In the genomic region with DNA sequence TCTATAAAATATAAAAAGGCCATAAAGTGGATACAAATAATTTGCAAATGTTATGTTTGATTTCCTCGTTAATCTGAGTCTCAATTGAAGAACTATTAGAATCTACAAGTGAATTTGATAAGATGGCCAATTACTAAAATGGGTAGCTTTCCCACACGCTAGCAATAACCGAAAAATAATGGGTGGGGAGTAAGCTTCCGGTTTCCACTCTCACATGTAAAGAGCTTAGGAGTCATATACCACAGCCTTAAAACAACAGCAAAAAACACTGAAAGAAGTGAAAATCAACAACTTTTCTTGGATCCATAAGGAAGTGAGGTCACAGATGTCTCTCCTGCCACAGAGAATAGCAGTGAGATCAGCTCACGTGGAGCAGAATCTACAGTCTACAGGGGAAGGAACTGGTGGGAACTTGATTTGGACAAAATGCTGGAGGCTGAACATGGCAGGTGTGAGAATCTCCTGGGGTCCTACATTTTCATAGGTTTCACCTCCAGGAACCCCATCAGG, we compare ENCODE assay signal across 1 cellular context.
TF ChIP-seq lines count a peak whose summit lies in the region.

No MANE protein-coding gene starts in this region.

TF ChIP-seq in GM23338, 12 proteins besides CTCF, POLR2A, EP300 and RAD21 (continued from another document):
- TF ChIP-seq, protein P1, sequence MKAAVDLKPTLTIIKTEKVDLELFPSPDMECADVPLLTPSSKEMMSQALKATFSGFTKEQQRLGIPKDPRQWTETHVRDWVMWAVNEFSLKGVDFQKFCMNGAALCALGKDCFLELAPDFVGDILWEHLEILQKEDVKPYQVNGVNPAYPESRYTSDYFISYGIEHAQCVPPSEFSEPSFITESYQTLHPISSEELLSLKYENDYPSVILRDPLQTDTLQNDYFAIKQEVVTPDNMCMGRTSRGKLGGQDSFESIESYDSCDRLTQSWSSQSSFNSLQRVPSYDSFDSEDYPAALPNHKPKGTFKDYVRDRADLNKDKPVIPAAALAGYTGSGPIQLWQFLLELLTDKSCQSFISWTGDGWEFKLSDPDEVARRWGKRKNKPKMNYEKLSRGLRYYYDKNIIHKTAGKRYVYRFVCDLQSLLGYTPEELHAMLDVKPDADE (IDR thresholded peaks at IDR 0.05): no peak
- TF ChIP-seq, protein P2, sequence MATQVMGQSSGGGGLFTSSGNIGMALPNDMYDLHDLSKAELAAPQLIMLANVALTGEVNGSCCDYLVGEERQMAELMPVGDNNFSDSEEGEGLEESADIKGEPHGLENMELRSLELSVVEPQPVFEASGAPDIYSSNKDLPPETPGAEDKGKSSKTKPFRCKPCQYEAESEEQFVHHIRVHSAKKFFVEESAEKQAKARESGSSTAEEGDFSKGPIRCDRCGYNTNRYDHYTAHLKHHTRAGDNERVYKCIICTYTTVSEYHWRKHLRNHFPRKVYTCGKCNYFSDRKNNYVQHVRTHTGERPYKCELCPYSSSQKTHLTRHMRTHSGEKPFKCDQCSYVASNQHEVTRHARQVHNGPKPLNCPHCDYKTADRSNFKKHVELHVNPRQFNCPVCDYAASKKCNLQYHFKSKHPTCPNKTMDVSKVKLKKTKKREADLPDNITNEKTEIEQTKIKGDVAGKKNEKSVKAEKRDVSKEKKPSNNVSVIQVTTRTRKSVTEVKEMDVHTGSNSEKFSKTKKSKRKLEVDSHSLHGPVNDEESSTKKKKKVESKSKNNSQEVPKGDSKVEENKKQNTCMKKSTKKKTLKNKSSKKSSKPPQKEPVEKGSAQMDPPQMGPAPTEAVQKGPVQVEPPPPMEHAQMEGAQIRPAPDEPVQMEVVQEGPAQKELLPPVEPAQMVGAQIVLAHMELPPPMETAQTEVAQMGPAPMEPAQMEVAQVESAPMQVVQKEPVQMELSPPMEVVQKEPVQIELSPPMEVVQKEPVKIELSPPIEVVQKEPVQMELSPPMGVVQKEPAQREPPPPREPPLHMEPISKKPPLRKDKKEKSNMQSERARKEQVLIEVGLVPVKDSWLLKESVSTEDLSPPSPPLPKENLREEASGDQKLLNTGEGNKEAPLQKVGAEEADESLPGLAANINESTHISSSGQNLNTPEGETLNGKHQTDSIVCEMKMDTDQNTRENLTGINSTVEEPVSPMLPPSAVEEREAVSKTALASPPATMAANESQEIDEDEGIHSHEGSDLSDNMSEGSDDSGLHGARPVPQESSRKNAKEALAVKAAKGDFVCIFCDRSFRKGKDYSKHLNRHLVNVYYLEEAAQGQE (IDR thresholded peaks at IDR 0.05; ENCODE audit: unreplicated experiment): no peak
- TF ChIP-seq, protein P3, sequence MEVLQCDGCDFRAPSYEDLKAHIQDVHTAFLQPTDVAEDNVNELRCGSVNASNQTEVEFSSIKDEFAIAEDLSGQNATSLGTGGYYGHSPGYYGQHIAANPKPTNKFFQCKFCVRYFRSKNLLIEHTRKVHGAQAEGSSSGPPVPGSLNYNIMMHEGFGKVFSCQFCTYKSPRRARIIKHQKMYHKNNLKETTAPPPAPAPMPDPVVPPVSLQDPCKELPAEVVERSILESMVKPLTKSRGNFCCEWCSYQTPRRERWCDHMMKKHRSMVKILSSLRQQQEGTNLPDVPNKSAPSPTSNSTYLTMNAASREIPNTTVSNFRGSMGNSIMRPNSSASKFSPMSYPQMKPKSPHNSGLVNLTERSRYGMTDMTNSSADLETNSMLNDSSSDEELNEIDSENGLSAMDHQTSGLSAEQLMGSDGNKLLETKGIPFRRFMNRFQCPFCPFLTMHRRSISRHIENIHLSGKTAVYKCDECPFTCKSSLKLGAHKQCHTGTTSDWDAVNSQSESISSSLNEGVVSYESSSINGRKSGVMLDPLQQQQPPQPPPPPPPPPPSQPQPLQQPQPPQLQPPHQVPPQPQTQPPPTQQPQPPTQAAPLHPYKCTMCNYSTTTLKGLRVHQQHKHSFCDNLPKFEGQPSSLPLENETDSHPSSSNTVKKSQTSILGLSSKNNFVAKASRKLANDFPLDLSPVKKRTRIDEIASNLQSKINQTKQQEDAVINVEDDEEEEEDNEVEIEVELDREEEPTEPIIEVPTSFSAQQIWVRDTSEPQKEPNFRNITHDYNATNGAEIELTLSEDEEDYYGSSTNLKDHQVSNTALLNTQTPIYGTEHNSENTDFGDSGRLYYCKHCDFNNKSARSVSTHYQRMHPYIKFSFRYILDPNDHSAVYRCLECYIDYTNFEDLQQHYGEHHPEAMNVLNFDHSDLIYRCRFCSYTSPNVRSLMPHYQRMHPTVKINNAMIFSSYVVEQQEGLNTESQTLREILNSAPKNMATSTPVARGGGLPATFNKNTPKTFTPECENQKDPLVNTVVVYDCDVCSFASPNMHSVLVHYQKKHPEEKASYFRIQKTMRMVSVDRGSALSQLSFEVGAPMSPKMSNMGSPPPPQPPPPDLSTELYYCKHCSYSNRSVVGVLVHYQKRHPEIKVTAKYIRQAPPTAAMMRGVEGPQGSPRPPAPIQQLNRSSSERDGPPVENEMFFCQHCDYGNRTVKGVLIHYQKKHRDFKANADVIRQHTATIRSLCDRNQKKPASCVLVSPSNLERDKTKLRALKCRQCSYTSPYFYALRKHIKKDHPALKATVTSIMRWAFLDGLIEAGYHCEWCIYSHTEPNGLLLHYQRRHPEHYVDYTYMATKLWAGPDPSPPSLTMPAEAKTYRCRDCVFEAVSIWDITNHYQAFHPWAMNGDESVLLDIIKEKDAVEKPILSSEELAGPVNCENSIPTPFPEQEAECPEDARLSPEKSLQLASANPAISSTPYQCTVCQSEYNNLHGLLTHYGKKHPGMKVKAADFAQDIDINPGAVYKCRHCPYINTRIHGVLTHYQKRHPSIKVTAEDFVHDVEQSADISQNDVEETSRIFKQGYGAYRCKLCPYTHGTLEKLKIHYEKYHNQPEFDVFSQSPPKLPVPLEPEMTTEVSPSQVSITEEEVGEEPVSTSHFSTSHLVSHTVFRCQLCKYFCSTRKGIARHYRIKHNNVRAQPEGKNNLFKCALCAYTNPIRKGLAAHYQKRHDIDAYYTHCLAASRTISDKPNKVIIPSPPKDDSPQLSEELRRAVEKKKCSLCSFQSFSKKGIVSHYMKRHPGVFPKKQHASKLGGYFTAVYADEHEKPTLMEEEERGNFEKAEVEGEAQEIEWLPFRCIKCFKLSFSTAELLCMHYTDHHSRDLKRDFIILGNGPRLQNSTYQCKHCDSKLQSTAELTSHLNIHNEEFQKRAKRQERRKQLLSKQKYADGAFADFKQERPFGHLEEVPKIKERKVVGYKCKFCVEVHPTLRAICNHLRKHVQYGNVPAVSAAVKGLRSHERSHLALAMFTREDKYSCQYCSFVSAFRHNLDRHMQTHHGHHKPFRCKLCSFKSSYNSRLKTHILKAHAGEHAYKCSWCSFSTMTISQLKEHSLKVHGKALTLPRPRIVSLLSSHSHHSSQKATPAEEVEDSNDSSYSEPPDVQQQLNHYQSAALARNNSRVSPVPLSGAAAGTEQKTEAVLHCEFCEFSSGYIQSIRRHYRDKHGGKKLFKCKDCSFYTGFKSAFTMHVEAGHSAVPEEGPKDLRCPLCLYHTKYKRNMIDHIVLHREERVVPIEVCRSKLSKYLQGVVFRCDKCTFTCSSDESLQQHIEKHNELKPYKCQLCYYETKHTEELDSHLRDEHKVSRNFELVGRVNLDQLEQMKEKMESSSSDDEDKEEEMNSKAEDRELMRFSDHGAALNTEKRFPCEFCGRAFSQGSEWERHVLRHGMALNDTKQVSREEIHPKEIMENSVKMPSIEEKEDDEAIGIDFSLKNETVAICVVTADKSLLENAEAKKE (CRISPR knock-in tag; IDR thresholded peaks at IDR 0.05): no peak
